27 cellular contexts compared by ENCODE assay signal in the genomic region with DNA sequence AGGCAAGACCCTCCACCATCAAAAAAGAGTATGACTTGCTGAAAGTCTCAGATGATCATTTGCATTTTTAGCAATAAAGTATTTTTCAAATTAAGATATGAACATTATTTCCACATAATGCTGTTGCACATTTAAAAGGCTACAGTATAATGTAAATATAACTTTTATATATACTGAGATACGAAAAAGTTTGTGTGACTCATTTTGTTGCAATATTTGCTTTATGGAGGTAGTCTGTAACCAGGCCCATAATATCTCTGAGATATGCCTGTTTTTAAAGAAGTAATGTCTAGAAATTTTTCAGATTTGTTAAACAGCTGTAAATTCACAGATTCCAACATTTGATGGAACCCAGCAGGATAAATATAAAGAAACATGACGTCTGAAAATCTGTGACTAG.
"Had no signal": no experiment of that assay in that cellular context is flagged by ENCODE, and none has a peak within 500 bp of the region (broad histone marks: within the 10 kb centered on the region; RNA-seq: fewer than 3 reads in every experiment).

No MANE protein-coding gene starts in this region.

- FAIRE-seq: urothelium cell line had no signal

- H3K36me3 ChIP-seq: thyroid gland, upper lobe of right lung, uterus, vagina had no signal

- DNase-seq: stimulated activated CD4-positive, alpha-beta T cell treated with anti-CD3 and anti-CD28 coated beads, Interleukin-2, amount 100 ng/mL, for 48 hours; stimulated activated CD4-positive, alpha-beta T cell treated with anti-CD3 and anti-CD28 coated beads, Interleukin-4, amount 100 ng/mL, for 1 hour; stimulated activated CD4-positive, alpha-beta T cell treated with anti-CD3 and anti-CD28 coated beads, Interleukin-4, amount 100 ng/mL, for 24 hours; stimulated activated CD4-positive, alpha-beta T cell treated with anti-CD3 and anti-CD28 coated beads, Interleukin-4, amount 100 ng/mL, for 4 hours; stimulated activated CD8-positive, alpha-beta memory T cell treated with anti-CD3 and anti-CD28 coated beads, Interleukin-4, amount 100 ng/mL, for 48 hours; stimulated activated naive B cell treated with anti-CD40 and anti-IgM and Interleukin-4, amounts not matched to agents 10 μg/mL and 1 μg/mL and 100 μg/mL, for 72 hours; stimulated activated naive CD4-positive, alpha-beta T cell; stimulated activated naive CD4-positive, alpha-beta T cell treated with Interleukin-2 at 50 U/mL for 16 hours; stimulated activated naive CD8-positive, alpha-beta T cell treated with anti-CD3 and anti-CD28 coated beads, Interleukin-15, amount 100 ng/mL, for 72 hours; stimulated activated naive CD8-positive, alpha-beta T cell treated with anti-CD3 and anti-CD28 coated beads, Interleukin-15, Interleukin-2, amounts not matched to agents 100 U/mL and 50 U/mL, for 24 hours; stomach; substantia nigra; testis; thyroid gland; tibial artery; transverse colon; trophoblast cell; upper lobe of left lung; upper lobe of right lung; uterus had no signal

- ATAC-seq: stimulated activated effector memory CD8-positive, alpha-beta T cell treated with anti-CD3 and anti-CD28 coated beads, Interleukin-12 subunit alpha, Interleukin-12 subunit beta, amount 100 ng/mL, for 72 hours; stimulated activated memory B cell treated with anti-CD40 and anti-IgM and Interleukin-4, amounts not matched to agents 10 μg/mL and 1 μg/mL and 100 μg/mL, for 72 hours; stimulated activated naive B cell treated with anti-CD40 and anti-IgM and Interleukin-4, amounts not matched to agents 10 μg/mL and 1 μg/mL and 100 μg/mL, for 72 hours; stimulated activated naive CD8-positive, alpha-beta T cell treated with anti-CD3 and anti-CD28 coated beads, Interleukin-15, amount 100 ng/mL, for 72 hours; stimulated activated naive CD8-positive, alpha-beta T cell treated with anti-CD3 and anti-CD28 coated beads, Interleukin-15, Interleukin-2, amounts not matched to agents 100 U/mL and 50 U/mL, for 24 hours; upper lobe of right lung had no signal

- H3K9me3 ChIP-seq: stomach, suprapubic skin, testis, thoracic aorta, thyroid gland, tibial artery, tibial nerve, transverse colon, upper lobe of left lung, upper lobe of right lung, uterus, vagina had no signal

- H3K27me3 ChIP-seq: stomach, suprapubic skin, testis, thyroid gland, tibial artery, tibial nerve, transverse colon, upper lobe of left lung, upper lobe of right lung, uterus, vagina had no signal

- H3K27ac ChIP-seq: suprapubic skin, testis, thoracic aorta, thyroid gland, tibial artery, tibial nerve, transverse colon, upper lobe of left lung, upper lobe of right lung, uterus, vagina had no signal

- H3K4me3 ChIP-seq: stomach, suprapubic skin, testis, thoracic aorta, thyroid gland, tibial artery, tibial nerve, transverse colon, upper lobe of left lung, upper lobe of right lung, uterus, vagina had no signal

- H3K4me1 ChIP-seq: stomach, suprapubic skin, testis, thyroid gland, tibial artery, tibial nerve, transverse colon, upper lobe of left lung, upper lobe of right lung, uterus, vagina had no signal
